2 cellular contexts compared by ENCODE assay signal in the genomic region with DNA sequence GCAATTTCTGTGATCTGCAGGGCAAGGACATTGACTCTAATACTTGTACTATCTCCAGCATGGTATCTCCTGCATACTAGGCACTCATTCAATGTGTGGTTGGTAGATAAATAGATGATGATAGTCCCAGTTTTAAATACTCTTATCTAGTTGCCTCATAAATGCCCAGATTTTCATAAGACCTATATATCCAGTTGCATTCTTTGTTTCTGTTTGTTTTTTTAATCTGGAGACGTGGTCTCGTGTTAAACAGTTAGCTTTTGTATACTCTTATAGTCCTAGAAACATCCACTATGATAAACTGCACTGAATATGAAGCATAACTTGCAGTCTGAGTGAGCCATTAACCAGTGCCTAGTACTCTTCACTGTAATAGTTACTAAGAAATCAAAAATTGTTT.
TF ChIP-seq lines count a peak whose summit lies in the region.

No MANE protein-coding gene starts in this region.

TF ChIP-seq in HEK293, 187 proteins besides CTCF, POLR2A, EP300 and RAD21:
- TF ChIP-seq ZNF221 (tag by site-specific recombination; IDR thresholded peaks at IDR 0.05; ENCODE audit: borderline replicate concordance) (no peak), ZNF660 (tag by site-specific recombination; IDR thresholded peaks at IDR 0.05) (0 out of 2 replicates have a peak, but pooled peaks have one; percentile 32), GLI4 (tag by site-specific recombination; IDR thresholded peaks at IDR 0.05) (no peak), ZXDB (tag by site-specific recombination; IDR thresholded peaks at IDR 0.05) (no peak), KLF10 (tag by site-specific recombination; IDR thresholded peaks at IDR 0.05) (no peak), ZNF10 (tag by site-specific recombination; IDR thresholded peaks at IDR 0.05) (no peak)
- TF ChIP-seq, protein P1, sequence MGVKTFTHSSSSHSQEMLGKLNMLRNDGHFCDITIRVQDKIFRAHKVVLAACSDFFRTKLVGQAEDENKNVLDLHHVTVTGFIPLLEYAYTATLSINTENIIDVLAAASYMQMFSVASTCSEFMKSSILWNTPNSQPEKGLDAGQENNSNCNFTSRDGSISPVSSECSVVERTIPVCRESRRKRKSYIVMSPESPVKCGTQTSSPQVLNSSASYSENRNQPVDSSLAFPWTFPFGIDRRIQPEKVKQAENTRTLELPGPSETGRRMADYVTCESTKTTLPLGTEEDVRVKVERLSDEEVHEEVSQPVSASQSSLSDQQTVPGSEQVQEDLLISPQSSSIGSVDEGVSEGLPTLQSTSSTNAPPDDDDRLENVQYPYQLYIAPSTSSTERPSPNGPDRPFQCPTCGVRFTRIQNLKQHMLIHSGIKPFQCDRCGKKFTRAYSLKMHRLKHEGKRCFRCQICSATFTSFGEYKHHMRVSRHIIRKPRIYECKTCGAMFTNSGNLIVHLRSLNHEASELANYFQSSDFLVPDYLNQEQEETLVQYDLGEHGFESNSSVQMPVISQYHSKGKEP (tag by site-specific recombination; IDR thresholded peaks at IDR 0.05) = 0 out of 2 replicates have a peak, but pooled peaks have one; percentile 7

TF ChIP-seq in GM12878, 131 proteins besides CTCF, POLR2A, EP300 and RAD21:
- TF ChIP-seq FOXM1 (IDR thresholded peaks at IDR 0.05; ENCODE audit: low read depth, low read length) (no peak), STAT3 (IDR thresholded peaks at IDR 0.05; ENCODE audit: low read depth, low read length) (no peak), EED (IDR thresholded peaks at IDR 0.05; ENCODE audit: low read depth) (no peak), YY1 (IDR thresholded peaks at IDR 0.05; ENCODE audit: low read depth, low read length) (no peak), CHD4 (IDR thresholded peaks at IDR 0.05) (no peak), MEF2B (IDR thresholded peaks at IDR 0.05; ENCODE audit: partially characterized antibody, poor library complexity, severe bottlenecking) (no peak)
- TF ChIP-seq, protein P2, sequence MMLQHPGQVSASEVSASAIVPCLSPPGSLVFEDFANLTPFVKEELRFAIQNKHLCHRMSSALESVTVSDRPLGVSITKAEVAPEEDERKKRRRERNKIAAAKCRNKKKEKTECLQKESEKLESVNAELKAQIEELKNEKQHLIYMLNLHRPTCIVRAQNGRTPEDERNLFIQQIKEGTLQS (IDR thresholded peaks at IDR 0.05; ENCODE audit: borderline replicate concordance, extremely low read depth, low read depth, low read length) = no peak
TF ChIP-seq in GM12878: peak in this region for 0.
